17 cellular contexts compared by ENCODE assay signal in the genomic region with DNA sequence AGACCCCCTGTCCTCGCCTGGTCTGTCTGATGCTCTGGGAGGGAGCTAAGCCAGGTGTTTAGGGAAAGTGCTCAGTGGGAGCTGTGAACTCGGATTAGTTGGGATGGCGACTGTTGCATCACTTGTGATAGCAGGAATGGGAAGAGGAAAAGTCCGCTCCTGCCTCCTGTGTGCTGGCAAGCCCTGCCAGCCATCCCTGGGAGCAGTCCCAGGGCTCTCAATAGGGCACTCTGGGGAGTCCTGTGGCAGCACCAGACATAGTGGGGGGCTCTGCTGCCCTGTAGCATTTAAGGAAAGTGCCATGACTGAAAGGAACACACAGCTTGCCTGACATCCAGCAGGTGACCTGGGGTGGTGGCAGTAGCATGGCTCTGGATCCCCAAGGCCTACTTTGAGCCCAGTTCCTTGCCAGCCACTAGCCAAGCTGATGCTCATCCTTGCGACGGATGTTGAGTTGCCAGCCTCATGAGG.
"Had no signal": no experiment of that assay in that cellular context is flagged by ENCODE, and none has a peak within 500 bp of the region (broad histone marks: within the 10 kb centered on the region; RNA-seq: fewer than 3 reads in every experiment).

No MANE protein-coding gene starts in this region.

- ATAC-seq: activated CD4-positive, alpha-beta T cell treated with anti-CD3 and anti-CD28 coated beads for 36 hours; gastrocnemius medialis; heart left ventricle; left colon; SK-N-SH treated with all-trans-retinoic acid at 6 μM for 48 hours; stimulated activated memory B cell treated with anti-CD40 and anti-IgM and Interleukin-4, amounts not matched to agents 10 μg/mL and 1 μg/mL and 100 μg/mL, for 72 hours had no signal

- H3K27ac ChIP-seq: dorsolateral prefrontal cortex, gastrocnemius medialis, heart left ventricle, tibial nerve had no signal

- DNase-seq: activated CD4-positive, alpha-beta T cell treated with anti-CD3 and anti-CD28 coated beads for 36 hours; activated naive CD4-positive, alpha-beta T cell treated with anti-CD3 and anti-CD28 coated beads, Interleukin-2, amount 10 ng/mL, durations not matched to agents 7 days and 5 days; dorsolateral prefrontal cortex; erythroblast; gastrocnemius medialis; immature natural killer cell; mammary epithelial cell; naive B cell; stimulated activated CD4-positive, alpha-beta T cell treated with anti-CD3 and anti-CD28 coated beads, Interleukin-2, amount 100 ng/mL, for 48 hours; T-helper 1 cell had no signal

- H3K4me1 Mint-ChIP-seq: activated CD4-positive, alpha-beta memory T cell treated with anti-CD3 and anti-CD28 coated beads, Interleukin-2, amount 10 ng/mL, durations not matched to agents 7 days and 5 days had no signal

- H3K36me3 Mint-ChIP-seq: activated naive CD4-positive, alpha-beta T cell treated with anti-CD3 and anti-CD28 coated beads, Interleukin-2, amount 10 ng/mL, durations not matched to agents 7 days and 5 days; immature natural killer cell; naive B cell; stimulated activated memory B cell treated with anti-CD40 and anti-IgM and Interleukin-4, amounts not matched to agents 10 μg/mL and 1 μg/mL and 100 μg/mL, for 72 hours had no signal

- H3K4me3 Mint-ChIP-seq: activated CD4-positive, alpha-beta memory T cell treated with anti-CD3 and anti-CD28 coated beads, Interleukin-2, amount 10 ng/mL, durations not matched to agents 7 days and 5 days; activated CD4-positive, alpha-beta T cell treated with anti-CD3 and anti-CD28 coated beads for 36 hours; activated naive CD4-positive, alpha-beta T cell treated with anti-CD3 and anti-CD28 coated beads, Interleukin-2, amount 10 ng/mL, durations not matched to agents 7 days and 5 days; immature natural killer cell; stimulated activated memory B cell treated with anti-CD40 and anti-IgM and Interleukin-4, amounts not matched to agents 10 μg/mL and 1 μg/mL and 100 μg/mL, for 72 hours had no signal

- H3K4me3 ChIP-seq: dorsolateral prefrontal cortex, gastrocnemius medialis, heart left ventricle, tibial nerve had no signal

- H3K9me3 ChIP-seq: gastrocnemius medialis, heart left ventricle, tibial nerve had no signal

- H3K27me3 ChIP-seq: dorsolateral prefrontal cortex, gastrocnemius medialis, heart left ventricle, tibial nerve had no signal

- H3K36me3 ChIP-seq: gastrocnemius medialis had no signal

- H3K27ac Mint-ChIP-seq: activated CD4-positive, alpha-beta memory T cell treated with anti-CD3 and anti-CD28 coated beads, Interleukin-2, amount 10 ng/mL, durations not matched to agents 7 days and 5 days; activated CD4-positive, alpha-beta T cell treated with anti-CD3 and anti-CD28 coated beads for 36 hours; naive B cell; stimulated activated memory B cell treated with anti-CD40 and anti-IgM and Interleukin-4, amounts not matched to agents 10 μg/mL and 1 μg/mL and 100 μg/mL, for 72 hours had no signal

- H3K9me3 Mint-ChIP-seq: activated CD4-positive, alpha-beta memory T cell treated with anti-CD3 and anti-CD28 coated beads, Interleukin-2, amount 10 ng/mL, durations not matched to agents 7 days and 5 days; activated naive CD4-positive, alpha-beta T cell treated with anti-CD3 and anti-CD28 coated beads, Interleukin-2, amount 10 ng/mL, durations not matched to agents 7 days and 5 days; immature natural killer cell; naive B cell; stimulated activated memory B cell treated with anti-CD40 and anti-IgM and Interleukin-4, amounts not matched to agents 10 μg/mL and 1 μg/mL and 100 μg/mL, for 72 hours had no signal

- H3K27me3 Mint-ChIP-seq: activated CD4-positive, alpha-beta memory T cell treated with anti-CD3 and anti-CD28 coated beads, Interleukin-2, amount 10 ng/mL, durations not matched to agents 7 days and 5 days; activated CD4-positive, alpha-beta T cell treated with anti-CD3 and anti-CD28 coated beads for 36 hours; naive B cell; stimulated activated memory B cell treated with anti-CD40 and anti-IgM and Interleukin-4, amounts not matched to agents 10 μg/mL and 1 μg/mL and 100 μg/mL, for 72 hours had no signal

- FAIRE-seq: astrocyte had no signal
